ENCODE assay signal across 8 cellular contexts in genomic region chr1:84299536-84300260, GRCh38. TPM values are rescaled to one million over a fixed set of nuclear protein-coding genes. Genes with fewer than 3 reads are reported as not detected.
A peak's percentile ranks its signal among the peaks of the same experiment; 100 is the strongest.
DNase-seq lines count a peak whose midpoint lies in the region; ATAC-seq and TF ChIP-seq lines count a peak whose summit lies in the region.

No MANE protein-coding gene starts in this region.

- H3K36me3 Mint-ChIP-seq in brain (no peaks in the 10 kb centered on the region), mesothelial cell of epicardium (peaks cover 6% of the 10 kb centered on the region)

- no peak overlapping the region for H3K9ac ChIP-seq in HUES48 (ENCODE audit: low read depth, low read length)

- H3K4me3 ChIP-seq in HUES48 (ENCODE audit: low read depth, low read length) = peak overlapping the region; percentile 97

- no peak overlapping the region for H3K27ac ChIP-seq in HUES48 (ENCODE audit: low read depth, low read length)

- ATAC-seq in GM18858 (IDR thresholded peaks at IDR 0.05; ENCODE audit: unreplicated experiment) = no peak
- no peak for ATAC-seq in HG03565 (IDR thresholded peaks at IDR 0.05; ENCODE audit: unreplicated experiment)

- DNase-seq in AML-193 (lab: John Stamatoyannopoulos, UW) (peak; percentile 10 to 25), mesothelial cell of epicardium (ENCODE audit: low spot score in 2 of 2, unreplicated experiment in 2 of 2) (no peak), T1000 (lab: John Stamatoyannopoulos, UW) (no peak)
- no peak for DNase-seq in activated CD4-positive, alpha-beta T cell treated with anti-CD3 and anti-CD28 coated beads, Interleukin-2, amount 50 U/mL, for 48 hours

- peaks cover 49% of the 10 kb centered on the region for H3K4me1 ChIP-seq in HUES48 (ENCODE audit: control insufficient read depth, insufficient read depth, low read length)

- peaks cover 3% of the 10 kb centered on the region; the same call in 1 of the 2 replicates for H3K9me3 ChIP-seq in HUES48 (ENCODE audit: control insufficient read depth, insufficient read depth, low read length)

- H3K27ac Mint-ChIP-seq in brain = peak overlapping the region; percentile 83 to 99 (median 95)
- H3K27ac Mint-ChIP-seq in mesothelial cell of epicardium = peak overlapping the region; percentile 93

- H3K27me3 ChIP-seq in HUES48 (ENCODE audit: control insufficient read depth, insufficient read depth, low read length) = no peaks in the 10 kb centered on the region

- H3K27me3 Mint-ChIP-seq in brain = peaks cover 4% of the 10 kb centered on the region
- no peaks in the 10 kb centered on the region for H3K27me3 Mint-ChIP-seq in mesothelial cell of epicardium (ENCODE audit: low read depth)

- H3K9me3 Mint-ChIP-seq in brain (peaks cover 5 to 22% (median 11%) of the 10 kb centered on the region in 5 experiments), mesothelial cell of epicardium (peaks cover 18% of the 10 kb centered on the region)

- H3K36me3 ChIP-seq in HUES48 (ENCODE audit: control insufficient read depth, insufficient read depth, low read length) = no peaks in the 10 kb centered on the region

- no peak for TF ChIP-seq CTCF in brain (conservative IDR thresholded peaks at IDR 0.05)
- no peak for TF ChIP-seq CTCF in mesothelial cell of epicardium (IDR thresholded peaks at IDR 0.05; ENCODE audit: unreplicated experiment)

- H3K4me1 Mint-ChIP-seq in brain (peaks cover 65% of the 10 kb centered on the region), mesothelial cell of epicardium (peaks cover 47% of the 10 kb centered on the region)

- peak overlapping the region; percentile 87 to 96 (median 88) for H3K4me3 Mint-ChIP-seq in brain
- H3K4me3 Mint-ChIP-seq in mesothelial cell of epicardium = peak overlapping the region; percentile 89

RNA-seq across cellular contexts. Expression of gene SAMD13, which starts 1.8 kb away (rescaled TPM):
- 0.49 TPM for polyA plus RNA-seq in brain (ENCODE audit: insufficient read depth, low read depth, low replicate concordance)
- 3.6 to 4.5 TPM (median 3.9 TPM) in 3 replicates for total RNA-seq in mesothelial cell of epicardium

Comparison
In these comparisons a context has a peak if more than half of its experiments do, and no peak if none do; other contexts are left out.
1. DNase-seq: peak in AML-193 (2 of 2); none in mesothelial cell of epicardium (0 of 2), T1000 (single experiment) and activated CD4-positive, alpha-beta T cell treated with anti-CD3 and anti-CD28 coated beads, Interleukin-2, amount 50 U/mL, for 48 hours (0 of 2).